ENCODE assay signal across 9 cellular contexts in genomic region chr3:155664922-155665695, GRCh38.
A peak's percentile ranks its signal among the peaks of the same experiment; 100 is the strongest.
DNase-seq lines count a peak whose midpoint lies in the region; ATAC-seq and TF ChIP-seq lines count a peak whose summit lies in the region.
"Had no signal": no experiment of that assay in that cellular context is flagged by ENCODE, and none has a peak within 500 bp of the region (broad histone marks: within the 10 kb centered on the region; RNA-seq: fewer than 3 reads in every experiment).

No MANE protein-coding gene starts in this region.

- H3K27me3 Mint-ChIP-seq in MCF 10A (ENCODE audit: insufficient read depth, unreplicated experiment) = no peaks in the 10 kb centered on the region
- H3K27me3 Mint-ChIP-seq in stimulated activated memory B cell treated with anti-CD40 and anti-IgM and Interleukin-4, amounts not matched to agents 10 μg/mL and 1 μg/mL and 100 μg/mL, for 72 hours = no peaks in the 10 kb centered on the region

- H3K4me1 Mint-ChIP-seq in MCF 10A (ENCODE audit: insufficient read depth, unreplicated experiment) = peaks cover 10% of the 10 kb centered on the region
- H3K4me1 Mint-ChIP-seq in stimulated activated memory B cell treated with anti-CD40 and anti-IgM and Interleukin-4, amounts not matched to agents 10 μg/mL and 1 μg/mL and 100 μg/mL, for 72 hours = no peaks in the 10 kb centered on the region

- peaks cover 18% of the 10 kb centered on the region for H3K4me1 ChIP-seq in lower lobe of right lung

- CTCF ChIA-PET in AG04449 (lab: Yijun Ruan, JAX) (no interaction called here), MCF 10A (lab: Yijun Ruan, JAX) (interaction anchor here (0.6 to 1.4 kb wide), 7 partner anchors 8 to 1340 kb away, joined by 3 to 6 read pairs (median 4); no protein-coding TSS in a partner anchor)

- peak overlapping the region; percentile 47 for H3K27ac ChIP-seq in lower lobe of right lung

- H3K27me3 ChIP-seq in lower lobe of right lung (ENCODE audit: low read depth) = no peaks in the 10 kb centered on the region

- peak; percentile 59 for DNase-seq in AG04449 (ENCODE audit: low read depth, low spot score)
- DNase-seq in LoVo (ENCODE audit: low spot score) = peak; percentile 82
- peak; percentile 84 for DNase-seq in MCF 10A (ENCODE audit: unreplicated experiment)
- no peak for DNase-seq in lower lobe of right lung
- DNase-seq in NCI-H146 treated with DMSO at 0.1 percent for 48 hours (lab: John Stamatoyannopoulos, UW; ENCODE audit: unreplicated experiment) = no peak
- DNase-seq in central memory CD4-positive, alpha-beta T cell = no peak
- DNase-seq in NCI-H2227 treated with DMSO at 0.1 percent for 48 hours (lab: John Stamatoyannopoulos, UW) = no peak
- DNase-seq: activated CD4-positive, alpha-beta T cell treated with anti-CD3 and anti-CD28 coated beads for 1 hour had no signal

- H3K4me3 Mint-ChIP-seq in MCF 10A (ENCODE audit: unreplicated experiment) = peak overlapping the region; percentile 1
- no peak overlapping the region for H3K4me3 Mint-ChIP-seq in stimulated activated memory B cell treated with anti-CD40 and anti-IgM and Interleukin-4, amounts not matched to agents 10 μg/mL and 1 μg/mL and 100 μg/mL, for 72 hours

- BruUV-seq in MCF 10A (replicated peaks; lab: Mats Ljungman, UMichigan) = no TSS peak

- no peaks in the 10 kb centered on the region for H3K36me3 ChIP-seq in lower lobe of right lung

- H3K4me3 ChIP-seq in AG04449 (ENCODE audit: low read depth, low read length) (no peak overlapping the region), lower lobe of right lung (no peak overlapping the region)

- peak; percentile 58 to 70 for ATAC-seq in lower lobe of right lung
- ATAC-seq in stimulated activated memory B cell treated with anti-CD40 and anti-IgM and Interleukin-4, amounts not matched to agents 10 μg/mL and 1 μg/mL and 100 μg/mL, for 72 hours = no peak

- no peaks in the 10 kb centered on the region for H3K9me3 ChIP-seq in lower lobe of right lung

- peak overlapping the region; percentile 58 for H3K27ac Mint-ChIP-seq in MCF 10A (ENCODE audit: low read depth, unreplicated experiment)
- no peak overlapping the region for H3K27ac Mint-ChIP-seq in stimulated activated memory B cell treated with anti-CD40 and anti-IgM and Interleukin-4, amounts not matched to agents 10 μg/mL and 1 μg/mL and 100 μg/mL, for 72 hours

- H3K36me3 Mint-ChIP-seq in MCF 10A (ENCODE audit: insufficient read depth, unreplicated experiment) = no peaks in the 10 kb centered on the region
- H3K36me3 Mint-ChIP-seq in stimulated activated memory B cell treated with anti-CD40 and anti-IgM and Interleukin-4, amounts not matched to agents 10 μg/mL and 1 μg/mL and 100 μg/mL, for 72 hours = no peaks in the 10 kb centered on the region

- H3K9me3 Mint-ChIP-seq in MCF 10A (ENCODE audit: unreplicated experiment) = no peaks in the 10 kb centered on the region
- no peaks in the 10 kb centered on the region for H3K9me3 Mint-ChIP-seq in stimulated activated memory B cell treated with anti-CD40 and anti-IgM and Interleukin-4, amounts not matched to agents 10 μg/mL and 1 μg/mL and 100 μg/mL, for 72 hours

- TF ChIP-seq CTCF in AG04449 (IDR thresholded peaks at IDR 0.05; ENCODE audit: insufficient read depth, low read length, missing control alignments) = no peak
- no peak for TF ChIP-seq CTCF in MCF 10A (IDR thresholded peaks at IDR 0.05; ENCODE audit: unreplicated experiment)
- TF ChIP-seq CTCF in lower lobe of right lung (IDR thresholded peaks at IDR 0.05) = no peak

- POLR2A ChIA-PET in AG04449 (lab: Yijun Ruan, JAX) (no interaction called here), MCF 10A (lab: Yijun Ruan, JAX) (interaction anchor here (0.8 to 2.0 kb wide), 5 partner anchors 8 to 73 kb away, joined by 3 to 5 read pairs (median 4); no protein-coding TSS in a partner anchor)

- intact Hi-C loops in MCF 10A (cut with micrococcal nuclease) (no loop called here), lower lobe of right lung (cut with DNase I) (no loop called here)

Comparison
In these comparisons a context has a peak if more than half of its experiments do, and no peak if none do; other contexts are left out.
1. DNase-seq: peak in AG04449 (single experiment), LoVo (single experiment) and MCF 10A (single experiment); none in lower lobe of right lung (single experiment), NCI-H146 treated with DMSO at 0.1 percent for 48 hours (single experiment), central memory CD4-positive, alpha-beta T cell (single experiment) and NCI-H2227 treated with DMSO at 0.1 percent for 48 hours (single experiment).